In genomic region chr14:21024668-21025373, GRCh38 we compare ENCODE assay signal across 8 cellular contexts. TPM values are rescaled to one million over a fixed set of nuclear protein-coding genes. Genes with fewer than 3 reads are reported as not detected.
A peak's percentile ranks its signal among the peaks of the same experiment; 100 is the strongest.
DNase-seq lines count a peak whose midpoint lies in the region; ATAC-seq and TF ChIP-seq lines count a peak whose summit lies in the region.

Gene NDRG2 (minus strand): TSS chr14:21025061. CDS start chr14:21023315, 1,746 bp downstream.

- peaks cover 39% of the 10 kb centered on the region for H3K27me3 Mint-ChIP-seq in activated CD8-positive, alpha-beta memory T cell treated with anti-CD3 and anti-CD28 coated beads, Interleukin-2, amount 10 ng/mL, durations not matched to agents 7 days and 5 days
- no peaks in the 10 kb centered on the region for H3K27me3 Mint-ChIP-seq in effector memory CD8-positive, alpha-beta T cell
- no peaks in the 10 kb centered on the region for H3K27me3 Mint-ChIP-seq in mesothelial cell of epicardium (ENCODE audit: low read depth)

- H3K4me3 Mint-ChIP-seq in activated CD8-positive, alpha-beta memory T cell treated with anti-CD3 and anti-CD28 coated beads, Interleukin-2, amount 10 ng/mL, durations not matched to agents 7 days and 5 days: peak within 1 kb of the TSS; percentile 68
- H3K4me3 Mint-ChIP-seq in effector memory CD8-positive, alpha-beta T cell: peak within 1 kb of the TSS; percentile 88 to 90
- H3K4me3 Mint-ChIP-seq in mesothelial cell of epicardium: peak within 1 kb of the TSS; percentile 90

- no peaks in the 10 kb centered on the region for H3K36me3 Mint-ChIP-seq in activated CD8-positive, alpha-beta memory T cell treated with anti-CD3 and anti-CD28 coated beads, Interleukin-2, amount 10 ng/mL, durations not matched to agents 7 days and 5 days
- peaks cover 6% of the 10 kb centered on the region for H3K36me3 Mint-ChIP-seq in effector memory CD8-positive, alpha-beta T cell (ENCODE audit: insufficient read depth)
- peaks cover 16% of the 10 kb centered on the region for H3K36me3 Mint-ChIP-seq in mesothelial cell of epicardium

- peaks cover 9% of the 10 kb centered on the region for H3K4me1 Mint-ChIP-seq in activated CD8-positive, alpha-beta memory T cell treated with anti-CD3 and anti-CD28 coated beads, Interleukin-2, amount 10 ng/mL, durations not matched to agents 7 days and 5 days
- peaks cover 10 to 15% of the 10 kb centered on the region in 2 donors for H3K4me1 Mint-ChIP-seq in effector memory CD8-positive, alpha-beta T cell (ENCODE audit: low read depth in 2 of 2)
- peaks cover 48% of the 10 kb centered on the region for H3K4me1 Mint-ChIP-seq in mesothelial cell of epicardium

- CTCF ChIA-PET in activated CD8-positive, alpha-beta memory T cell treated with anti-CD3 and anti-CD28 coated beads, Interleukin-2, amount 10 ng/mL, durations not matched to agents 7 days and 5 days (lab: Charles Lee): interaction anchor here (1.0 to 3.0 kb wide), 5 partner anchors 10 to 68 kb away, joined by 3 to 26 read pairs (median 3); no protein-coding TSS in a partner anchor

- H3K9me3 Mint-ChIP-seq in activated CD8-positive, alpha-beta memory T cell treated with anti-CD3 and anti-CD28 coated beads, Interleukin-2, amount 10 ng/mL, durations not matched to agents 7 days and 5 days (ENCODE audit: low read depth): no peaks in the 10 kb centered on the region
- no peaks in the 10 kb centered on the region for H3K9me3 Mint-ChIP-seq in effector memory CD8-positive, alpha-beta T cell
- H3K9me3 Mint-ChIP-seq in mesothelial cell of epicardium: no peaks in the 10 kb centered on the region

- ATAC-seq in GM18868 (IDR thresholded peaks at IDR 0.05; ENCODE audit: unreplicated experiment) (peak; percentile 80), HG03521 (IDR thresholded peaks at IDR 0.05; ENCODE audit: unreplicated experiment) (no peak)
- peak; percentile 90 for ATAC-seq in activated CD8-positive, alpha-beta memory T cell treated with anti-CD3 and anti-CD28 coated beads, Interleukin-2, amount 10 ng/mL, durations not matched to agents 7 days and 5 days
- peak; percentile 90 for ATAC-seq in effector memory CD8-positive, alpha-beta T cell (replicated peaks)

- DNase-seq in NCI-H2196 (lab: John Stamatoyannopoulos, UW; ENCODE audit: unreplicated experiment): peak; percentile 49
- DNase-seq in activated CD8-positive, alpha-beta memory T cell treated with anti-CD3 and anti-CD28 coated beads, Interleukin-2, amount 10 ng/mL, durations not matched to agents 7 days and 5 days: peak; percentile 74
- peak; percentile 53 to 63 (median 54) for DNase-seq in effector memory CD8-positive, alpha-beta T cell
- peak; percentile 74 to 84 for DNase-seq in mesothelial cell of epicardium (ENCODE audit: low spot score in 2 of 2, unreplicated experiment in 2 of 2)
- DNase-seq in stimulated activated CD8-positive, alpha-beta memory T cell treated with anti-CD3 and anti-CD28 coated beads, Interleukin-15, amount 100 ng/mL, for 1 hour (ENCODE audit: low read depth): peak; percentile 54
- DNase-seq in amniotic stem cell (lab: John Stamatoyannopoulos, UW): no peak

- H3K27ac Mint-ChIP-seq in activated CD8-positive, alpha-beta memory T cell treated with anti-CD3 and anti-CD28 coated beads, Interleukin-2, amount 10 ng/mL, durations not matched to agents 7 days and 5 days: no peak within 1 kb of the TSS
- peak within 1 kb of the TSS; percentile 64 to 72 for H3K27ac Mint-ChIP-seq in effector memory CD8-positive, alpha-beta T cell
- H3K27ac Mint-ChIP-seq in mesothelial cell of epicardium: peak within 1 kb of the TSS; percentile 94

- TF ChIP-seq CTCF in mesothelial cell of epicardium (IDR thresholded peaks at IDR 0.05; ENCODE audit: unreplicated experiment): peak; percentile 13

RNA-seq across cellular contexts. Expression of gene NDRG2, which starts in this region (rescaled TPM):
- total RNA-seq in activated CD8-positive, alpha-beta memory T cell treated with anti-CD3 and anti-CD28 coated beads, Interleukin-2, amount 10 ng/mL, durations not matched to agents 7 days and 5 days: 1 to 10 TPM; 2.1 to 6.9 TPM
- total RNA-seq in mesothelial cell of epicardium: 104 to 105 TPM (median 104 TPM) in 3 replicates

Comparison
In these comparisons a context has a peak if more than half of its experiments do, and no peak if none do; other contexts are left out.
1. RNA of gene NDRG2 (total RNA-seq): 104 to 105 TPM in mesothelial cell of epicardium; 2.1 to 6.9 TPM in activated CD8-positive, alpha-beta memory T cell treated with anti-CD3 and anti-CD28 coated beads, Interleukin-2, amount 10 ng/mL, durations not matched to agents 7 days and 5 days; every median in the first group is over 10 times any median in the second.
2. Peak in every context shown above with its lines, with median percentiles within 50 percentile points of each other: H3K4me3 Mint-ChIP-seq.